Comparison of ENCODE assay signal across 20 cellular contexts in the genomic region with DNA sequence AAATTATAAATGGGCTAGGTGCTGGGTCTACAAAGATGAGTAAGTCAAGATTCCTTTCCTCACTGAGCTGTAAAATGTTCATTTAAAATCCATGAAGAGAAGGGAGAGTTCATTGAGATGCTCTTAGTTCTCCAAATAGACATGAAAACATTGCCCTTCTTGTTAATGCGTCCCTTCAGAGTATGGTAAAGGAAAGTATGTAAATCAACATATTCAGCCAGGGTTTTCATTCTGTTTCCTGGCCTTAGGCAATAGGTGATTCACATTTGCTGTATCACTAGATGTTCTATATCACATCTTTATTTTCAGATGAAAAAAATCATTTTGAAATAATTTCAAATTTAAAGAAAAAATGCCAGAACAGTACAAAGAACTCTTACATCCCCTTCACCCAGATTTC. TPM values are rescaled to one million over a fixed set of nuclear protein-coding genes. Genes with fewer than 3 reads are reported as not detected.
DNase-seq lines count a peak whose midpoint lies in the region; ATAC-seq, FAIRE-seq and TF ChIP-seq lines count a peak whose summit lies in the region.
"Had no signal": no experiment of that assay in that cellular context is flagged by ENCODE, and none has a peak within 500 bp of the region (broad histone marks: within the 10 kb centered on the region; RNA-seq: fewer than 3 reads in every experiment).

No MANE protein-coding gene starts in this region.

- TF ChIP-seq EP300 in GM12878 (IDR thresholded peaks at IDR 0.05; ENCODE audit: borderline replicate concordance in 1 of 2, control insufficient read depth in 1 of 2, low read depth in 2 of 2, low read length in 2 of 2) = no peak

- TF ChIP-seq RAD21 in GM12878 (IDR thresholded peaks at IDR 0.05; ENCODE audit: insufficient read depth, low read depth, low read length) = no peak

- H3K4me3 ChIP-seq in GM23338 (no peak overlapping the region), GM12878 (peak overlapping the region; percentile 14; the same call in 1 of the 2 replicates)
- H3K4me3 ChIP-seq: MG63 had no signal

- no peak overlapping the region for H3K27ac Mint-ChIP-seq in GM23338
- no peak overlapping the region for H3K27ac Mint-ChIP-seq in activated T-helper 1 cell treated with anti-CD3 and anti-CD28 coated beads, Interleukin-12 subunit alpha, Interleukin-12 subunit beta, Interleukin-2, Interleukin-4 antibody, amounts not matched to agents 30 ng/mL and 10 ng/mL and 1 ng/mL, durations not matched to agents 14 hours and 24 hours and 36 hours
- H3K27ac Mint-ChIP-seq: CD14-positive monocyte had no signal

- ATAC-seq in GM23338 (no peak), GM12878 (no peak), GM21360 (IDR thresholded peaks at IDR 0.05; ENCODE audit: unreplicated experiment) (no peak), GM21619 (IDR thresholded peaks at IDR 0.05; ENCODE audit: unreplicated experiment) (no peak), GM18498 (IDR thresholded peaks at IDR 0.05; ENCODE audit: unreplicated experiment) (no peak)
- ATAC-seq: Panc1, SK-N-SH treated with all-trans-retinoic acid at 6 μM for 48 hours had no signal

- no peaks in the 10 kb centered on the region for H3K27me3 ChIP-seq in GM23338 (ENCODE audit: insufficient read depth)
- H3K27me3 ChIP-seq in GM12878 (replicated peaks in 1 of 2; ENCODE audit: control insufficient read depth in 2 of 2, insufficient read depth in 2 of 2, low read length in 1 of 2) = no peaks in the 10 kb centered on the region
- H3K27me3 ChIP-seq: MG63 had no signal

- peaks cover 7% of the 10 kb centered on the region; the same call in 1 of the 3 replicates for H3K9me3 Mint-ChIP-seq in GM23338
- peaks cover 12% of the 10 kb centered on the region for H3K9me3 Mint-ChIP-seq in activated T-helper 1 cell treated with anti-CD3 and anti-CD28 coated beads, Interleukin-12 subunit alpha, Interleukin-12 subunit beta, Interleukin-2, Interleukin-4 antibody, amounts not matched to agents 30 ng/mL and 10 ng/mL and 1 ng/mL, durations not matched to agents 14 hours and 24 hours and 36 hours

- TF ChIP-seq CTCF in 22Rv1 (IDR thresholded peaks at IDR 0.05) (no peak), GM23338 (conservative IDR thresholded peaks at IDR 0.05; ENCODE audit: low read depth in 2 of 2) (no peak), GM12878 (IDR thresholded peaks at IDR 0.05 in 2 of 3, conservative IDR thresholded peaks at IDR 0.05 in 1 of 3; ENCODE audit: control insufficient read depth in 2 of 3, extremely low read depth in 1 of 3, insufficient read depth in 1 of 3, low read depth in 3 of 3, low read length in 3 of 3) (no peak)

- H3K4me2 ChIP-seq in GM23338 = no peak overlapping the region
- peak overlapping the region; percentile 36; the same call in 1 of the 2 replicates for H3K4me2 ChIP-seq in GM12878 (ENCODE audit: control insufficient read depth, insufficient read depth)
- H3K4me2 ChIP-seq: KMS-11 had no signal

- H3K36me3 ChIP-seq in GM23338 (ENCODE audit: insufficient read depth) (no peaks in the 10 kb centered on the region), GM12878 (ENCODE audit: control insufficient read depth in 2 of 2, insufficient read depth in 2 of 2, low read length in 1 of 2) (0 out of 4 replicates have a peak, but pooled peaks cover 0 to 8% of the 10 kb centered on the region in 2 experiments)

- peaks cover 16% of the 10 kb centered on the region; the same call in 2 of the 3 replicates for H3K4me1 Mint-ChIP-seq in GM23338
- H3K4me1 Mint-ChIP-seq in activated T-helper 1 cell treated with anti-CD3 and anti-CD28 coated beads, Interleukin-12 subunit alpha, Interleukin-12 subunit beta, Interleukin-2, Interleukin-4 antibody, amounts not matched to agents 30 ng/mL and 10 ng/mL and 1 ng/mL, durations not matched to agents 14 hours and 24 hours and 36 hours (ENCODE audit: low read depth) = peaks cover 36% of the 10 kb centered on the region

- no peak for TF ChIP-seq POLR2A in GM12878 (IDR thresholded peaks at IDR 0.05; ENCODE audit: low read depth, low read length)

- H4K20me1 ChIP-seq in GM23338 (replicated peaks; ENCODE audit: insufficient read depth) (peaks cover 25% of the 10 kb centered on the region), GM12878 (ENCODE audit: control insufficient read depth, insufficient read depth) (no peaks in the 10 kb centered on the region)

- H3K27ac ChIP-seq in 22Rv1 (peak overlapping the region; percentile 72), GM23338 (ENCODE audit: low read depth) (0 out of 2 replicates have a peak overlapping the region, but pooled peaks have one; percentile 7), GM12878 (ENCODE audit: control insufficient read depth, insufficient read depth) (no peak overlapping the region)
- H3K27ac ChIP-seq: KMS-11 had no signal

- no peaks in the 10 kb centered on the region for H3F3A ChIP-seq in GM23338 (replicated peaks; ENCODE audit: low read depth)

- peaks cover 8% of the 10 kb centered on the region for H3K27me3 Mint-ChIP-seq in GM23338 (ENCODE audit: insufficient read depth, low read depth, poor library complexity)
- H3K27me3 Mint-ChIP-seq in activated T-helper 1 cell treated with anti-CD3 and anti-CD28 coated beads, Interleukin-12 subunit alpha, Interleukin-12 subunit beta, Interleukin-2, Interleukin-4 antibody, amounts not matched to agents 30 ng/mL and 10 ng/mL and 1 ng/mL, durations not matched to agents 14 hours and 24 hours and 36 hours (ENCODE audit: insufficient read depth) = no peaks in the 10 kb centered on the region

- SMC1A ChIA-PET in GM12878 (lab: Charles Lee; ENCODE audit: uncharacterized antibody, unreplicated experiment) = no interaction called here

- H2AFZ ChIP-seq in GM23338 (no peak overlapping the region), GM12878 (ENCODE audit: control insufficient read depth, low read depth, low read length) (no peak overlapping the region)

- no TSS peak for BruUV-seq in GM12878 (replicated peaks; lab: Mats Ljungman, UMichigan)

- POLR2A ChIA-PET in GM12878 (lab: Charles Lee) = no interaction called here

- H3K9me3 ChIP-seq in GM12878 (replicated peaks; ENCODE audit: control insufficient read depth, insufficient read depth, low read length) = peaks cover 7% of the 10 kb centered on the region; the same call in 2 of the 3 replicates
- H3K9me3 ChIP-seq: MG63 had no signal

- in situ Hi-C loops in GM12878 (cut with MboI) = no loop called here

- 0% methylated on average over 1 of the region's 1 CpG for WGBS in GM12878 (ENCODE audit: insufficient coverage, insufficient replicate concordance, low lambda C conversion rate, missing lambda C conversion rate)

- H3K36me3 Mint-ChIP-seq in GM23338 (ENCODE audit: low read depth) = peaks cover 14% of the 10 kb centered on the region
- H3K36me3 Mint-ChIP-seq in activated T-helper 1 cell treated with anti-CD3 and anti-CD28 coated beads, Interleukin-12 subunit alpha, Interleukin-12 subunit beta, Interleukin-2, Interleukin-4 antibody, amounts not matched to agents 30 ng/mL and 10 ng/mL and 1 ng/mL, durations not matched to agents 14 hours and 24 hours and 36 hours (ENCODE audit: low read depth) = peaks cover 20% of the 10 kb centered on the region

- H3K4me1 ChIP-seq in GM23338 (ENCODE audit: insufficient read depth) (peaks cover 9% of the 10 kb centered on the region; the same call in 1 of the 2 replicates), GM12878 (ENCODE audit: control insufficient read depth, insufficient read depth, low read length) (no peaks in the 10 kb centered on the region)

- DNase-seq in GM23338 (ENCODE audit: low spot score) (no peak), GM12878 (ENCODE audit: low read depth, low spot score) (no peak), iris pigment epithelial cell (ENCODE audit: low read depth) (peak; percentile 27)
- DNase-seq in activated T-helper 1 cell treated with anti-CD3 and anti-CD28 coated beads, Interleukin-12 subunit alpha, Interleukin-12 subunit beta, Interleukin-2, Interleukin-4 antibody, amounts not matched to agents 30 ng/mL and 10 ng/mL and 1 ng/mL, durations not matched to agents 14 hours and 24 hours and 36 hours (ENCODE audit: low spot score) = no peak
- DNase-seq: EL, H7, MG63, NCI-H1092, NCI-H146, NCI-H2081 treated with DMSO at 0.1 percent for 48 hours, NCI-H510A, Right ventricle myocardium superior had no signal

- H3K4me3 Mint-ChIP-seq in GM23338 = no peak overlapping the region
- no peak overlapping the region for H3K4me3 Mint-ChIP-seq in activated T-helper 1 cell treated with anti-CD3 and anti-CD28 coated beads, Interleukin-12 subunit alpha, Interleukin-12 subunit beta, Interleukin-2, Interleukin-4 antibody, amounts not matched to agents 30 ng/mL and 10 ng/mL and 1 ng/mL, durations not matched to agents 14 hours and 24 hours and 36 hours
- H3K4me3 Mint-ChIP-seq: CD14-positive monocyte had no signal

- H3K9ac ChIP-seq in GM12878 (ENCODE audit: control insufficient read depth, insufficient read depth, low read length) = no peak overlapping the region
- H3K9ac ChIP-seq: KMS-11 had no signal

- peaks cover 97% of the 10 kb centered on the region for H3K79me2 ChIP-seq in GM23338 (replicated peaks; ENCODE audit: insufficient read depth)
- H3K79me2 ChIP-seq in GM12878 (ENCODE audit: control insufficient read depth, insufficient read depth, low read length) = peaks cover 85% of the 10 kb centered on the region

- CTCF ChIA-PET in GM12878 (lab: Yijun Ruan, JAX) = no interaction called here

- no peak for FAIRE-seq in GM12878 (lab: Jason Lieb, UNC)

- H3K9me2 ChIP-seq in GM23338 (ENCODE audit: insufficient read depth) = no peaks in the 10 kb centered on the region

- intact Hi-C loops in GM12878 (cut with micrococcal nuclease; ENCODE audit: unreplicated experiment) = no loop called here
- intact Hi-C loops in activated T-helper 1 cell treated with anti-CD3 and anti-CD28 coated beads, Interleukin-12 subunit alpha, Interleukin-12 subunit beta, Interleukin-2, Interleukin-4 antibody, amounts not matched to agents 30 ng/mL and 10 ng/mL and 1 ng/mL, durations not matched to agents 14 hours and 24 hours and 36 hours (cut with micrococcal nuclease) = no loop called here

- RAD21 ChIA-PET in GM12878 (lab: Charles Lee; ENCODE audit: unreplicated experiment) = interaction anchor here (0.6 kb wide), 1 partner anchor 35 kb away, joined by 3 read pairs; no protein-coding TSS in a partner anchor

RNA-seq across cellular contexts. Expression of gene ANKIB1, which starts 5.4 kb away (rescaled TPM):
- total RNA-seq in GM23338 (2014; rRNA removed; shearing (Covaris generic)) = 39.8 and 40.3 TPM in 2 replicates
- 17.1 and 19.1 TPM in 2 replicates for polyA plus RNA-seq in GM23338 (2016; fragmentation: Nextera tagmentation; extraction: Ambion mirVana)
- total RNA-seq in GM12878 (2013; cell fraction: nucleolus; rRNA removed) = 111 and 147 TPM in 2 replicates
- 25.4 and 26.1 TPM in 2 replicates for total RNA-seq in GM12878 (2014; rRNA removed)
- total RNA-seq in GM12878 (2014; rRNA removed; fragmentation: Illumina TruSeq; extraction: Trizol) = 24.8 and 24.9 TPM in 2 replicates
- 33.8 and 36.0 TPM in 2 replicates for total RNA-seq in GM12878 (2021)
- 14.7 TPM for polyA plus RNA-seq in GM12878 (2011; ENCODE audit: low read depth)
- 54.0 and 79.3 TPM in 2 replicates for polyA plus RNA-seq in GM12878 (2011; rRNA removed)
- polyA plus RNA-seq in GM12878 (2011; cell fraction: cytosol; rRNA removed) = 27.9 and 28.9 TPM in 2 replicates
- polyA plus RNA-seq in GM12878 (2011; cell fraction: nucleus; rRNA removed) = 72.1 and 86.7 TPM in 2 replicates
- 18.8 and 24.1 TPM in 2 replicates for polyA plus RNA-seq in GM12878 (2012)
- 24.3 and 39.5 TPM in 2 replicates for polyA plus RNA-seq in GM12878 (2014; fragmentation: Illumina TruSeq; extraction: Trizol)
- polyA plus RNA-seq in GM12878 (2014; fragmentation: Nextera tagmentation; extraction: Ambion mirVana) = 10 to 100 TPM in 1 of 2 experiments, 1 to 10 TPM in 1; 9.7 to 14.6 TPM
- 17.4 and 19.5 TPM in 2 replicates for polyA plus RNA-seq in GM12878 (2014; rRNA removed)
- polyA plus RNA-seq in GM12878 (2016; fragmentation: Nextera tagmentation; extraction: Ambion mirVana) = 1 to 10 TPM; 9.0 to 9.6 TPM
- 63.9 and 68.5 TPM in 2 replicates for polyA minus RNA-seq in GM12878 (2011; rRNA and poly(A)+ RNA removed)
- polyA minus RNA-seq in GM12878 (2011; cell fraction: cytosol; rRNA and poly(A)+ RNA removed) = 23.7 and 28.9 TPM in 2 replicates
- 37.1 and 49.5 TPM in 2 replicates for polyA minus RNA-seq in GM12878 (2011; cell fraction: nucleus; rRNA and poly(A)+ RNA removed)
- total RNA-seq in activated T-helper 1 cell treated with anti-CD3 and anti-CD28 coated beads, Interleukin-12 subunit alpha, Interleukin-12 subunit beta, Interleukin-2, Interleukin-4 antibody, amounts not matched to agents 30 ng/mL and 10 ng/mL and 1 ng/mL, durations not matched to agents 14 hours and 24 hours and 36 hours = 60.9 and 61.8 TPM in 2 replicates

RNA-seq across cellular contexts. Expression of gene KRIT1, which starts 5.5 kb away (rescaled TPM):
- total RNA-seq in GM23338 (2014; rRNA removed; shearing (Covaris generic)) = 54.3 and 59.8 TPM in 2 replicates
- 49.6 and 51.2 TPM in 2 replicates for polyA plus RNA-seq in GM23338 (2016; fragmentation: Nextera tagmentation; extraction: Ambion mirVana)
- total RNA-seq in GM12878 (2013; cell fraction: nucleolus; rRNA removed) = 169 and 187 TPM in 2 replicates
- total RNA-seq in GM12878 (2014; rRNA removed) = 26.6 and 32.9 TPM in 2 replicates
- total RNA-seq in GM12878 (2014; rRNA removed; fragmentation: Illumina TruSeq; extraction: Trizol) = 41.8 and 42.9 TPM in 2 replicates
- 23.1 and 23.5 TPM in 2 replicates for total RNA-seq in GM12878 (2021)
- 8.6 TPM for polyA plus RNA-seq in GM12878 (2011; ENCODE audit: low read depth)
- polyA plus RNA-seq in GM12878 (2011; rRNA removed) = 60.1 and 76.2 TPM in 2 replicates
- 28.1 and 32.5 TPM in 2 replicates for polyA plus RNA-seq in GM12878 (2011; cell fraction: cytosol; rRNA removed)
- 62.8 and 78.8 TPM in 2 replicates for polyA plus RNA-seq in GM12878 (2011; cell fraction: nucleus; rRNA removed)
- 15.6 and 22.7 TPM in 2 replicates for polyA plus RNA-seq in GM12878 (2012)
- 54.8 and 62.5 TPM in 2 replicates for polyA plus RNA-seq in GM12878 (2014; fragmentation: Illumina TruSeq; extraction: Trizol)
- 10 to 100 TPM; 12.0 to 12.8 TPM for polyA plus RNA-seq in GM12878 (2014; fragmentation: Nextera tagmentation; extraction: Ambion mirVana)
- 27.6 and 37.6 TPM in 2 replicates for polyA plus RNA-seq in GM12878 (2014; rRNA removed)
- polyA plus RNA-seq in GM12878 (2016; fragmentation: Nextera tagmentation; extraction: Ambion mirVana) = 10 to 100 TPM; 26.4 to 27.3 TPM
- 59.5 and 63.7 TPM in 2 replicates for polyA minus RNA-seq in GM12878 (2011; rRNA and poly(A)+ RNA removed)
- 9.1 and 16.4 TPM in 2 replicates for polyA minus RNA-seq in GM12878 (2011; cell fraction: cytosol; rRNA and poly(A)+ RNA removed)
- 62.6 and 90.8 TPM in 2 replicates for polyA minus RNA-seq in GM12878 (2011; cell fraction: nucleus; rRNA and poly(A)+ RNA removed)
- total RNA-seq in activated T-helper 1 cell treated with anti-CD3 and anti-CD28 coated beads, Interleukin-12 subunit alpha, Interleukin-12 subunit beta, Interleukin-2, Interleukin-4 antibody, amounts not matched to agents 30 ng/mL and 10 ng/mL and 1 ng/mL, durations not matched to agents 14 hours and 24 hours and 36 hours = 48.2 and 48.3 TPM in 2 replicates
